ENCODE assay signal across 8 cellular contexts in the genomic region with DNA sequence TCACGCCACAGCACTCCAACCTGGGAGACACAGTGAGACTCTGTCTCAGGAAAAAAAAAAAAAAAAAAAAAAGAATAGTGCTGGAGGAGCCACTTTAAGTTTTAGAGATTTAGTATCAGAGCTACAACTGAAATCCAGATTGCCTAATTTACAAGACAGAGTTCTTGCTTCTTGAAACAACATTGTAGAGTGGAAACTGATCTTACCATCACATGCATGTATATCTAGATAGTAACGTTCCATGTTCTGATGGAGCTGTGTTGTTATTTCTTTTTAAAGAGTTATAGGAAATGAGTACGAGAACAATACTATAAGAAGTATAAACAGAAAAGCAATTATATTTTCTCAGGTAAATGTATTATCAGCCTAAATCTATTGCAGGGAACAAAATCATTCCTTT.
"Had no signal": no experiment of that assay in that cellular context is flagged by ENCODE, and none has a peak within 500 bp of the region (broad histone marks: within the 10 kb centered on the region; RNA-seq: fewer than 3 reads in every experiment).

No MANE protein-coding gene starts in this region.

- H3K4me3 ChIP-seq: GM23338 had no signal

- H3K27ac Mint-ChIP-seq: GM23338, H9 had no signal

- H3K9me3 Mint-ChIP-seq: GM23338, H9 had no signal

- H3K4me3 Mint-ChIP-seq: GM23338, H9 had no signal

- FAIRE-seq: H1, H54, HTR-8/SVneo had no signal

- DNase-seq: H9, HCEC 1CT, IMR-90, KBM-7 had no signal

- ATAC-seq: GM23338 had no signal
